Comparison of ENCODE assay signal across 8 cellular contexts in genomic region chr14:85528080-85528881, GRCh38. TPM values are rescaled to one million over a fixed set of nuclear protein-coding genes. Genes with fewer than 3 reads are reported as not detected.
DNase-seq lines count a peak whose midpoint lies in the region; ATAC-seq and TF ChIP-seq lines count a peak whose summit lies in the region.

No MANE protein-coding gene starts in this region.

- H3K27ac ChIP-seq in tibial artery (peak overlapping the region; percentile 56 to 62), OCI-LY7 (ENCODE audit: low read depth, low read length, poor library complexity, severe bottlenecking) (no peak overlapping the region)

- H3K4me3 Mint-ChIP-seq in natural killer cell: no peak overlapping the region

- no peak for ATAC-seq in natural killer cell

- H3K27me3 ChIP-seq in tibial artery: peaks cover 0 to 32% of the 10 kb centered on the region in 2 donors

- peak; percentile 93 for DNase-seq in AG10803 (ENCODE audit: low read depth)
- DNase-seq in NCI-H2107 treated with DMSO at 0.1 percent for 48 hours (lab: John Stamatoyannopoulos, UW; ENCODE audit: unreplicated experiment): peak; percentile 62
- peak; percentile 96 for DNase-seq in choroid plexus epithelial cell (ENCODE audit: low read depth)
- DNase-seq in left kidney (ENCODE audit: low read depth, low spot score): peak; percentile 89
- DNase-seq in tibial artery: peak in 1 of 2 donors; percentile 39
- DNase-seq in effector CD4-positive, alpha-beta T cell: no peak
- DNase-seq in OCI-LY7 (ENCODE audit: low spot score): no peak
- DNase-seq in natural killer cell: no peak

- H3K4me3 ChIP-seq in AG10803 (ENCODE audit: low read length): peak overlapping the region; percentile 94
- peak overlapping the region; percentile 84 for H3K4me3 ChIP-seq in choroid plexus epithelial cell (ENCODE audit: low read depth, low read length)
- peak overlapping the region; percentile 56 to 71 for H3K4me3 ChIP-seq in tibial artery
- H3K4me3 ChIP-seq in OCI-LY7 (ENCODE audit: low read depth, low read length, poor library complexity, severe bottlenecking): no peak overlapping the region

- no peak overlapping the region for H2AFZ ChIP-seq in OCI-LY7 (ENCODE audit: low read length)

- H3K9me3 ChIP-seq in tibial artery: no peaks in the 10 kb centered on the region
- no peaks in the 10 kb centered on the region for H3K9me3 ChIP-seq in OCI-LY7 (ENCODE audit: low read length)

- CTCF ChIA-PET in OCI-LY7 (lab: Charles Lee; ENCODE audit: unreplicated experiment): no interaction called here

- H3K36me3 Mint-ChIP-seq in natural killer cell: no peaks in the 10 kb centered on the region

- no peaks in the 10 kb centered on the region for H4K20me1 ChIP-seq in OCI-LY7 (ENCODE audit: insufficient read depth, low read length)

- intact Hi-C loops in tibial artery (cut with DNase I; ENCODE audit: low total_unique reads): no loop called here
- intact Hi-C loops in OCI-LY7 (cut with micrococcal nuclease; ENCODE audit: unreplicated experiment): no loop called here
- intact Hi-C loops in natural killer cell (cut with micrococcal nuclease): no loop called here

- H3K4me1 Mint-ChIP-seq in natural killer cell: peaks cover 21 to 34% of the 10 kb centered on the region in 2 donors

- H3K79me2 ChIP-seq in OCI-LY7 (ENCODE audit: insufficient read depth, low read depth, low read length): no peaks in the 10 kb centered on the region

- POLR2A ChIA-PET in OCI-LY7 (lab: Charles Lee): no interaction called here

- H3K36me3 ChIP-seq in tibial artery: no peaks in the 10 kb centered on the region
- H3K36me3 ChIP-seq in OCI-LY7 (ENCODE audit: insufficient read depth, low read length): no peaks in the 10 kb centered on the region

- no peak overlapping the region for H3K27ac Mint-ChIP-seq in natural killer cell

- H3K27me3 Mint-ChIP-seq in natural killer cell (ENCODE audit: low read depth in 2 of 2): peaks cover 48 to 70% of the 10 kb centered on the region in 2 donors

- H3K9me2 ChIP-seq in OCI-LY7 (ENCODE audit: insufficient read depth, low read length): no peaks in the 10 kb centered on the region

- H3K9me3 Mint-ChIP-seq in natural killer cell: no peaks in the 10 kb centered on the region

- H3K4me2 ChIP-seq in OCI-LY7 (ENCODE audit: low read length): no peak overlapping the region

- H3K4me1 ChIP-seq in tibial artery (peaks cover 0 to 54% (median 37%) of the 10 kb centered on the region in 4 donors), OCI-LY7 (ENCODE audit: insufficient read depth, low read length, poor library complexity, severe bottlenecking) (no peaks in the 10 kb centered on the region)

- peak; percentile 84 for TF ChIP-seq CTCF in AG10803 (conservative IDR thresholded peaks at IDR 0.05; ENCODE audit: low read length)
- TF ChIP-seq CTCF in choroid plexus epithelial cell (conservative IDR thresholded peaks at IDR 0.05; ENCODE audit: low read depth, low read length): peak; percentile 81
- peak in 1 of 2 experiments; percentile 39 for TF ChIP-seq CTCF in tibial artery (IDR thresholded peaks at IDR 0.05)
- TF ChIP-seq CTCF in OCI-LY7 (conservative IDR thresholded peaks at IDR 0.05; ENCODE audit: low read length): no peak
- TF ChIP-seq CTCF in natural killer cell (IDR thresholded peaks at IDR 0.05): no peak

- BruUV-seq in OCI-LY7 (replicated peaks; lab: Mats Ljungman, UMichigan): no TSS peak

RNA-seq across cellular contexts. Expression of gene FLRT2, which starts 1.7 kb away (rescaled TPM):
- total RNA-seq in OCI-LY7 (2014; rRNA removed; shearing (Covaris generic)): not detected in 2 replicates
- total RNA-seq in OCI-LY7 (2022): not detected in 2 replicates
- total RNA-seq in natural killer cell: not detected

Comparison
In these comparisons a context has a peak if more than half of its experiments do, and no peak if none do; other contexts are left out.
1. DNase-seq: peak in AG10803 (single experiment), NCI-H2107 treated with DMSO at 0.1 percent for 48 hours (single experiment), choroid plexus epithelial cell (single experiment) and left kidney (single experiment); none in effector CD4-positive, alpha-beta T cell (single experiment), OCI-LY7 (single experiment) and natural killer cell (single experiment).
2. CTCF ChIP-seq: peak in AG10803 (single experiment) and choroid plexus epithelial cell (single experiment); none in OCI-LY7 (single experiment) and natural killer cell (single experiment).